Comparison of ENCODE assay signal across 28 cellular contexts in the genomic region with DNA sequence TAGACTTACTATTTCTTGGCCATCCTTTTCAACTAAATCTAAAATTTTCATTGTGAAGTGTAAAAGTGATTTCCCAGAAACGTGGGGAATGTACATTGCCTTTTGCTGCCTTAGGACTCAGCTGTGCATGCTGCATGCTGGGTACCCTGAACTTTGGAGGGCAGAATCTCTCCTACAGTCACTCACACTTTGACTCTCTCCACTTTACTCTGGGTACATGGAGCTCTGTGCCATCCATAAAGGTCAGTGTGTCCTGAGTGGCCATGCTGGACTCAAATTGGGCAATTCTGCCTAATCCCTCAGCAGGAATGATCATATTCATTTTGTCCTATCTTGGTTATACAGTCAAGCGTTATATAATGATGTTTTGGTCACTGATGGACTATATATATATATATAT.
"Had no signal": no experiment of that assay in that cellular context is flagged by ENCODE, and none has a peak within 500 bp of the region (broad histone marks: within the 10 kb centered on the region; RNA-seq: fewer than 3 reads in every experiment).

No MANE protein-coding gene starts in this region.

- H3K27me3 ChIP-seq: ascending aorta, breast epithelium, cardiac muscle cell, colonic mucosa, gastroesophageal sphincter had no signal

- DNase-seq: activated CD4-positive, alpha-beta memory T cell treated with anti-CD3 and anti-CD28 coated beads for 36 hours; activated CD4-positive, alpha-beta T cell treated with anti-CD3 and anti-CD28 coated beads for 36 hours; activated CD4-positive, alpha-beta T cell treated with anti-CD3 and anti-CD28 coated beads, Interleukin-2, amount 10 ng/mL, durations not matched to agents 24 days and 14 days; activated CD4-positive, CD25-positive, alpha-beta regulatory T cell; activated CD4-positive, CD25-positive, alpha-beta regulatory T cell treated with anti-CD3 and anti-CD28 coated beads, Interleukin-2, amount 50 U/mL, for 72 hours; activated CD8-positive, alpha-beta memory T cell treated with anti-CD3 and anti-CD28 coated beads, Interleukin-2, amount 50 U/mL, for 48 hours; activated gamma-delta T cell; activated naive CD4-positive, alpha-beta T cell; activated naive CD4-positive, alpha-beta T cell treated with anti-CD3 and anti-CD28 coated beads, Interleukin-2, amount 10 ng/mL, durations not matched to agents 7 days and 5 days; activated naive CD8-positive, alpha-beta T cell treated with anti-CD3 and anti-CD28 coated beads, Interleukin-2, amount 10 ng/mL, durations not matched to agents 7 days and 5 days; activated T-cell treated with anti-CD3 and anti-CD28 coated beads for 4 hours; activated T-cell treated with anti-CD3 and anti-CD28 coated beads, Interleukin-2, amount 50 U/mL, for 24 hours; activated T-cell treated with anti-CD3 and anti-CD28 coated beads, Interleukin-2, amount 50 U/mL, for 72 hours; central memory CD4-positive, alpha-beta T cell; cerebellar nuclear complex; colonic mucosa; effector CD8-positive, alpha-beta T cell; esophagus squamous epithelium; foreskin melanocyte; T-helper 1 cell; T-helper 17 cell; T1000 had no signal

- H3K36me3 ChIP-seq: ascending aorta, breast epithelium, cardiac muscle cell, esophagus squamous epithelium, gastroesophageal sphincter had no signal

- H3K27ac ChIP-seq: ascending aorta, breast epithelium, cardiac muscle cell, colonic mucosa, epithelial cell of prostate, esophagus squamous epithelium, gastroesophageal sphincter had no signal

- ATAC-seq: activated CD4-positive, alpha-beta T cell treated with anti-CD3 and anti-CD28 coated beads for 36 hours; activated naive CD4-positive, alpha-beta T cell treated with anti-CD3 and anti-CD28 coated beads, Interleukin-2, amount 50 U/mL, for 72 hours; activated T-cell treated with anti-CD3 and anti-CD28 coated beads, Interleukin-2, amount 50 U/mL, for 72 hours; gastroesophageal sphincter; T-helper 17 cell had no signal

- H3K4me1 ChIP-seq: ascending aorta, breast epithelium, colonic mucosa, esophagus squamous epithelium, gastroesophageal sphincter had no signal

- H3K4me3 ChIP-seq: ascending aorta, breast epithelium, cardiac muscle cell, colonic mucosa, esophagus squamous epithelium, gastroesophageal sphincter had no signal

- H3K9me3 ChIP-seq: ascending aorta, breast epithelium, colonic mucosa, esophagus squamous epithelium, gastroesophageal sphincter had no signal
